4 cellular contexts compared by ENCODE assay signal in genomic region chr21:34404742-34405141, GRCh38. TPM values are rescaled to one million over a fixed set of nuclear protein-coding genes. Genes with fewer than 3 reads are reported as not detected.
"Had no signal": no experiment of that assay in that cellular context is flagged by ENCODE, and none has a peak within 500 bp of the region (broad histone marks: within the 10 kb centered on the region; RNA-seq: fewer than 3 reads in every experiment).

No MANE protein-coding gene starts in this region.

RNA-seq across cellular contexts. Expression of gene SMIM34, which starts 19.0 kb away (rescaled TPM):
- total RNA-seq: LHCN-M2, M059J, MCF 10A, NCI-H460 had no signal

RNA-seq across cellular contexts. Expression of gene KCNE2, which starts 40.9 kb away (rescaled TPM):
- total RNA-seq: LHCN-M2, MCF 10A, NCI-H460 had no signal
